7 cellular contexts compared by ENCODE assay signal in the genomic region with DNA sequence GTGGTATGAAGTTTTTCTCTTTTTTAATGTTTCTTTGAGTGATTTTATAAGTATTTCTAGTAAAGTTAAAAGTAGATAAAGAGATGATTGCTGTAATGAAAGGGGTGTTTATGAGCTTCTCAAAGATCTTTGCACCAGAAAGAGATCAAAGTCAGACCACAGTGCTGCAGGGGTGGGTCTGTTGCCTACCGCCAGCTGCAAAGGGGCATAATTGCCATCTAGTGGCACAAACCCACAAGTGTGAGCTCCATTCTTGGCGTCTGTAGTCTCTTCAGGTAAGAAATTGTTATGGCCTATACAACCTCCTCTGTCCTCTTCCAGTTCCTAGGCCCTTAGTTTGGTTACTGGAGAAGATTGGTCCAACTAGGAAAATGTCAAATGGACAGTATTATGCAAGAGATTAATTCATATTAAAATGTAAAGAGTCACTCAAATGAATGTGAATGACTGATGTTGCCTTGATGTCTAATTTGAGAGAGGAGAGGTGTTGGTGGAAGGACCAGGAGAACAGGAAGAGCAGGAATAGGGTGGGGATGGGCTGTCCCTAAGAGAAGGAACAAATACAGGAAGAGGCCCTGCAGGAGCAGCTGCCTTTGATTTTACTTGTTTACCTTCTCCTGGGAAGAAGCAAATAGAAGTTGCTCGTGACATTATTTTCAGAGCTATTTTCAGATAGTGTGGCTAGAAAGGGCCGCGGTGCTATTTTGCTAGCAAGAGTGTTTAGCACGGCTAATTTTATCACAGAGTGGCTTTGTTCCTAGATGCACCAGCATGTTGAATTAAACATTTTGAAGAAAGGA.
DNase-seq lines count a peak whose midpoint lies in the region; ATAC-seq lines count a peak whose summit lies in the region.

No MANE protein-coding gene starts in this region.

- no peaks in the 10 kb centered on the region for H3K36me3 Mint-ChIP-seq in stimulated activated memory B cell treated with anti-CD40 and anti-IgM and Interleukin-4, amounts not matched to agents 10 μg/mL and 1 μg/mL and 100 μg/mL, for 72 hours

- H3K27ac Mint-ChIP-seq in stimulated activated memory B cell treated with anti-CD40 and anti-IgM and Interleukin-4, amounts not matched to agents 10 μg/mL and 1 μg/mL and 100 μg/mL, for 72 hours: no peak overlapping the region

- ATAC-seq in GM18868 (IDR thresholded peaks at IDR 0.05; ENCODE audit: unreplicated experiment): peak; percentile 73
- peak; percentile 63 for ATAC-seq in stimulated activated memory B cell treated with anti-CD40 and anti-IgM and Interleukin-4, amounts not matched to agents 10 μg/mL and 1 μg/mL and 100 μg/mL, for 72 hours
- ATAC-seq in GM18873 (IDR thresholded peaks at IDR 0.05; ENCODE audit: low FRiP score, unreplicated experiment): no peak
- ATAC-seq in GM19035 (IDR thresholded peaks at IDR 0.05; ENCODE audit: unreplicated experiment): no peak

- no peaks in the 10 kb centered on the region for H3K27me3 Mint-ChIP-seq in stimulated activated memory B cell treated with anti-CD40 and anti-IgM and Interleukin-4, amounts not matched to agents 10 μg/mL and 1 μg/mL and 100 μg/mL, for 72 hours

- H3K9me3 Mint-ChIP-seq in stimulated activated memory B cell treated with anti-CD40 and anti-IgM and Interleukin-4, amounts not matched to agents 10 μg/mL and 1 μg/mL and 100 μg/mL, for 72 hours: no peaks in the 10 kb centered on the region

- DNase-seq in NCI-H1417 (lab: John Stamatoyannopoulos, UW): peak in 2 of 3 experiments; percentile 82 to 95
- peak; percentile 37 for DNase-seq in activated CD8-positive, alpha-beta memory T cell treated with anti-CD3 and anti-CD28 coated beads, Interleukin-2, amount 50 U/mL, for 1 hour (ENCODE audit: extremely low read depth)
- DNase-seq in iPS-NIHi11 (ENCODE audit: low spot score): peak; percentile 31

- H3K4me3 Mint-ChIP-seq in stimulated activated memory B cell treated with anti-CD40 and anti-IgM and Interleukin-4, amounts not matched to agents 10 μg/mL and 1 μg/mL and 100 μg/mL, for 72 hours: no peak overlapping the region

- H3K4me1 Mint-ChIP-seq in stimulated activated memory B cell treated with anti-CD40 and anti-IgM and Interleukin-4, amounts not matched to agents 10 μg/mL and 1 μg/mL and 100 μg/mL, for 72 hours: no peaks in the 10 kb centered on the region

Comparison
In these comparisons a context has a peak if more than half of its experiments do, and no peak if none do; other contexts are left out.
1. ATAC-seq: peak in GM18868 (single experiment) and stimulated activated memory B cell treated with anti-CD40 and anti-IgM and Interleukin-4, amounts not matched to agents 10 μg/mL and 1 μg/mL and 100 μg/mL, for 72 hours (single experiment); none in GM18873 (single experiment) and GM19035 (single experiment).
2. DNase-seq: peak in every context shown above with its lines; median percentile 88 in NCI-H1417; 37 in activated CD8-positive, alpha-beta memory T cell treated with anti-CD3 and anti-CD28 coated beads, Interleukin-2, amount 50 U/mL, for 1 hour; 31 in iPS-NIHi11.